ENCODE assay signal across 15 cellular contexts in genomic region chr11:1442163-1442562, GRCh38. TPM values are rescaled to one million over a fixed set of nuclear protein-coding genes. Genes with fewer than 3 reads are reported as not detected.
A peak's percentile ranks its signal among the peaks of the same experiment; 100 is the strongest.
DNase-seq lines count a peak whose midpoint lies in the region; ATAC-seq, FAIRE-seq and TF ChIP-seq lines count a peak whose summit lies in the region.
"Had no signal": no experiment of that assay in that cellular context is flagged by ENCODE, and none has a peak within 500 bp of the region (broad histone marks: within the 10 kb centered on the region; RNA-seq: fewer than 3 reads in every experiment).

No MANE protein-coding gene starts in this region.

- H3K27me3 ChIP-seq in K562 (ENCODE audit: control insufficient read depth in 2 of 2, insufficient read depth in 2 of 2, low read length in 2 of 2): peaks cover 0 to 26% of the 10 kb centered on the region in 2 experiments; a peak in 2 of 5 replicates
- peaks cover 0 to 10% of the 10 kb centered on the region in 2 experiments for H3K27me3 ChIP-seq in mesenchymal stem cell (ENCODE audit: control insufficient read depth in 1 of 2, insufficient read depth in 1 of 2, low read length in 2 of 2)
- H3K27me3 ChIP-seq: BLaER1 had no signal

- H2AFZ ChIP-seq in K562 (ENCODE audit: low read depth, low read length): no peak overlapping the region
- H2AFZ ChIP-seq in mesenchymal stem cell (ENCODE audit: low read depth, low read length): no peak overlapping the region

- no peak overlapping the region for H4K91ac ChIP-seq in mesenchymal stem cell (ENCODE audit: low read length)

- TF ChIP-seq POLR2A in A549 (IDR thresholded peaks at IDR 0.05; ENCODE audit: low read length) (no peak), K562 (conservative IDR thresholded peaks at IDR 0.05) (no peak)

- H3K9me3 ChIP-seq in A549: no peaks in the 10 kb centered on the region
- no peaks in the 10 kb centered on the region for H3K9me3 ChIP-seq in K562 (replicated peaks; ENCODE audit: control insufficient read depth, insufficient read depth, low read depth, low read length)
- no peaks in the 10 kb centered on the region for H3K9me3 ChIP-seq in mesenchymal stem cell (ENCODE audit: control insufficient read depth, low read length)
- H3K9me3 ChIP-seq: ascending aorta, BLaER1 had no signal

- H3K27ac ChIP-seq in A549 (no peak overlapping the region), K562 (ENCODE audit: extremely low read depth, low read depth, low read length) (no peak overlapping the region), mesenchymal stem cell (ENCODE audit: low read length, poor library complexity, severe bottlenecking) (no peak overlapping the region)
- H3K27ac ChIP-seq: ascending aorta, BLaER1 had no signal

- H2AK5ac ChIP-seq in mesenchymal stem cell (ENCODE audit: low read length, severe bottlenecking): no peak overlapping the region

- H3K4me2 ChIP-seq in A549 (no peak overlapping the region), K562 (ENCODE audit: insufficient read depth, low read length) (no peak overlapping the region), mesenchymal stem cell (ENCODE audit: low read length, poor library complexity, severe bottlenecking) (no peak overlapping the region)
- H3K4me2 ChIP-seq: BLaER1 had no signal

- H2BK15ac ChIP-seq in mesenchymal stem cell (ENCODE audit: low read depth, poor library complexity, severe bottlenecking): no peak overlapping the region

- no peak overlapping the region for H3K4me3 ChIP-seq in A549
- H3K4me3 ChIP-seq in K562: no peak overlapping the region
- no peak overlapping the region for H3K4me3 ChIP-seq in mesenchymal stem cell (ENCODE audit: insufficient read depth in 1 of 2, low read depth in 1 of 2, low read length in 2 of 2)
- H3K4me3 ChIP-seq: ascending aorta, BLaER1 had no signal

- H2BK120ac ChIP-seq in mesenchymal stem cell (ENCODE audit: low read depth, low read length): no peak overlapping the region

- peaks cover 9% of the 10 kb centered on the region; the same call in 1 of the 2 replicates for H4K20me1 ChIP-seq in K562 (replicated peaks; ENCODE audit: control insufficient read depth, insufficient read depth, low read length)

- TF ChIP-seq RAD21 in A549 (conservative IDR thresholded peaks at IDR 0.05 in 1 of 2, IDR thresholded peaks at IDR 0.05 in 1 of 2): no peak
- TF ChIP-seq RAD21 in K562 (CRISPR knock-in tag; conservative IDR thresholded peaks at IDR 0.05 in 1 of 2, IDR thresholded peaks at IDR 0.05 in 1 of 2): no peak

- intact Hi-C loops in K562 (cut with micrococcal nuclease): no loop called here

- CTCF ChIA-PET in A549 (lab: Yijun Ruan, JAX): no interaction called here
- CTCF ChIA-PET in K562 (lab: Yijun Ruan, JAX; ENCODE audit: low intra/inter-chr PET ratio): no interaction called here

- no peaks in the 10 kb centered on the region for H3K9me1 ChIP-seq in K562 (ENCODE audit: control insufficient read depth, insufficient read depth, low read length)

- H3K14ac ChIP-seq in mesenchymal stem cell (ENCODE audit: low read length in 2 of 2): no peak overlapping the region

- no peak for FAIRE-seq in A549 (lab: Jason Lieb, UNC)
- FAIRE-seq in K562 (lab: Jason Lieb, UNC): peak; percentile 42

- H3K4ac ChIP-seq in mesenchymal stem cell (ENCODE audit: low read depth in 1 of 2, low read length in 2 of 2): no peak overlapping the region

- H3K23ac ChIP-seq in mesenchymal stem cell (ENCODE audit: low read length in 2 of 2): no peak overlapping the region

- H2BK12ac ChIP-seq in mesenchymal stem cell (ENCODE audit: low read length in 2 of 2): no peak overlapping the region

- H3K79me2 ChIP-seq in K562 (ENCODE audit: control insufficient read depth, insufficient read depth, low read length): no peaks in the 10 kb centered on the region

- no TSS peak for BruUV-seq in K562 (replicated peaks; lab: Mats Ljungman, UMichigan)

- no peak overlapping the region for H3K18ac ChIP-seq in mesenchymal stem cell (ENCODE audit: low read depth in 1 of 2, low read length in 2 of 2)

- no peak for TF ChIP-seq CTCF in A549 (IDR thresholded peaks at IDR 0.05)
- no peak for TF ChIP-seq CTCF in GM13977 (IDR thresholded peaks at IDR 0.05; ENCODE audit: extremely low read depth, insufficient read depth, missing control alignments)
- no peak for TF ChIP-seq CTCF in K562 (IDR thresholded peaks at IDR 0.05 in 2 of 3, conservative IDR thresholded peaks at IDR 0.05 in 1 of 3; ENCODE audit: insufficient read depth in 2 of 3, low read depth in 1 of 3, low read length in 3 of 3)

- no peaks in the 10 kb centered on the region for H3K79me1 ChIP-seq in mesenchymal stem cell (replicated peaks; ENCODE audit: low read length, poor library complexity, severe bottlenecking)

- POLR2A ChIA-PET in A549 (lab: Yijun Ruan, JAX): no interaction called here
- POLR2A ChIA-PET in K562 (lab: Yijun Ruan, JAX): interaction anchor here (0.7 kb wide), 1 partner anchor 58 kb away, joined by 3 read pairs; no protein-coding TSS in a partner anchor

- DNase-seq in A549 (ENCODE audit: low read depth in 1 of 2, low spot score in 1 of 2): peak; percentile 42 to 51
- DNase-seq in GM13977 (ENCODE audit: low spot score): peak; percentile 65
- peak in 3 of 4 experiments; percentile 53 to 77 (median 60) for DNase-seq in K562 (ENCODE audit: extremely low read depth in 1 of 4, low spot score in 3 of 4)
- DNase-seq in left lobe of liver (ENCODE audit: low spot score): no peak
- DNase-seq in LoVo (ENCODE audit: low spot score): no peak
- DNase-seq in mesenchymal stem cell: no peak
- no peak for DNase-seq in NCI-H1105 (lab: John Stamatoyannopoulos, UW)
- DNase-seq: activated CD8-positive, alpha-beta memory T cell treated with anti-CD3 and anti-CD28 coated beads for 24 hours; activated effector memory CD4-positive, alpha-beta T cell treated with Interleukin-2 at 50 U/mL for 16 hours; DMS79 treated with DMSO at 0.1 percent for 48 hours; effector CD4-positive, alpha-beta T cell; NCI-H2171 had no signal

- no peak for TF ChIP-seq EP300 in A549 (IDR thresholded peaks at IDR 0.05)
- no peak for TF ChIP-seq EP300 in K562 (IDR thresholded peaks at IDR 0.05; ENCODE audit: low read length)

- H3K36me3 ChIP-seq in K562 (ENCODE audit: control insufficient read depth, insufficient read depth, low read length) (no peaks in the 10 kb centered on the region), mesenchymal stem cell (ENCODE audit: control insufficient read depth in 1 of 2, insufficient read depth in 2 of 2, low read depth in 1 of 2, low read length in 2 of 2) (no peaks in the 10 kb centered on the region)
- H3K36me3 ChIP-seq: ascending aorta, BLaER1 had no signal

- H3K4me1 ChIP-seq in A549 (peaks cover 4% of the 10 kb centered on the region; the same call in 1 of the 3 replicates), K562 (replicated peaks in 1 of 2; ENCODE audit: control insufficient read depth in 2 of 2, insufficient read depth in 2 of 2, low read length in 2 of 2) (peaks cover 0 to 60% of the 10 kb centered on the region in 2 experiments; a peak in 3 of 5 replicates), mesenchymal stem cell (ENCODE audit: control insufficient read depth, insufficient read depth, low read depth, low read length) (peaks cover 9% of the 10 kb centered on the region)
- H3K4me1 ChIP-seq: ascending aorta had no signal

- H4K8ac ChIP-seq in mesenchymal stem cell (ENCODE audit: low read length): no peak overlapping the region

- no peak overlapping the region for H3K9ac ChIP-seq in K562 (ENCODE audit: insufficient read depth in 1 of 2, low read depth in 2 of 2, low read length in 2 of 2)
- H3K9ac ChIP-seq in mesenchymal stem cell (ENCODE audit: low read length): no peak overlapping the region
- H3K9ac ChIP-seq: BLaER1 had no signal

- H2BK5ac ChIP-seq in mesenchymal stem cell (ENCODE audit: low read depth, low read length, poor library complexity, severe bottlenecking): no peak overlapping the region

- in situ Hi-C loops in GM13977 (cut with MboI; ENCODE audit: low pct_unique_long_range_greater_than_20kb, low sequenced_read_pairs, unreplicated experiment) (no loop called here), K562 (cut with MboI) (no loop called here)

- 75% methylated on average over 9 of the region's 9 CpGs for WGBS in A549 (ENCODE audit: missing lambda C conversion rate)
- WGBS in K562 (ENCODE audit: insufficient coverage, low coverage, missing lambda C conversion rate): 14% methylated on average over 8 of the region's 9 CpGs
- WGBS in mesenchymal stem cell: 57% methylated on average over 8 of the region's 9 CpGs

- ATAC-seq in A549 (peak in 1 of 2 experiments; percentile 38; a peak in 3 of 6 replicates), K562 (peak; percentile 19; the same call in 1 of the 3 replicates), left lobe of liver (peak; percentile 52), HG02571 (IDR thresholded peaks at IDR 0.05; ENCODE audit: unreplicated experiment) (no peak)

RNA-seq across cellular contexts. Expression of gene MOB2, which starts 44.4 kb away (rescaled TPM):
- polyA plus RNA-seq in A549 (2011; rRNA removed) (25.4 and 32.0 TPM in 2 replicates), A549 (2017; fragmentation: RNase III; extraction: RNeasy Plus Mini Kit Qiagen cat#74134 plus additional on column Dnase treatment) (31.9 to 38.2 TPM (median 35.2 TPM) in 3 replicates), K562 (2011; rRNA removed) (30.4 and 33.3 TPM in 2 replicates), K562 (2014; fragmentation: Illumina TruSeq; extraction: Trizol) (36.8 and 46.3 TPM in 2 replicates), K562 (2014; fragmentation: Nextera tagmentation; extraction: Ambion mirVana) (under 1 TPM; 0.17 to 0.41 TPM), K562 (2014; rRNA removed) (24.3 and 27.5 TPM in 2 replicates)
- 51.7 and 62.0 TPM in 2 replicates for polyA plus RNA-seq in A549 (2012; cell fraction: cytosol; rRNA removed)
- 69.0 and 70.7 TPM in 2 replicates for polyA plus RNA-seq in A549 (2012; cell fraction: nucleus; rRNA removed)
- polyA minus RNA-seq in A549 (2011; rRNA and poly(A)+ RNA removed): 31.3 and 40.1 TPM in 2 replicates
- 14.8 and 29.8 TPM in 2 replicates for total RNA-seq in K562 (2011; cell fraction: chromatin; rRNA removed; ENCODE audit: low replicate concordance)
- total RNA-seq in K562 (2011; cell fraction: nucleolus; rRNA removed): 29.5 and 31.0 TPM in 2 replicates
- 17.6 and 19.9 TPM in 2 replicates for total RNA-seq in K562 (2011; cell fraction: nucleoplasm; rRNA removed)
- total RNA-seq in K562 (2014; rRNA removed) (18.9 and 19.1 TPM in 2 replicates), K562 (2014; rRNA removed; fragmentation: Illumina TruSeq; extraction: Trizol) (9.0 and 16.7 TPM in 2 replicates), K562 (2015; rRNA removed; fragmentation: Illumina TruSeq; extraction: Trizol) (18.9 and 19.2 TPM in 2 replicates), K562 (2021) (23.6 and 24.9 TPM in 2 replicates), left lobe of liver (12.6 TPM)
- 32.0 and 48.0 TPM in 2 replicates for polyA plus RNA-seq in K562 (2011; cell fraction: cytosol; rRNA removed)
- polyA plus RNA-seq in K562 (2011; cell fraction: nucleus; rRNA removed): 38.7 and 62.4 TPM in 2 replicates
- polyA plus RNA-seq in K562 (2012): 19.2 and 26.7 TPM in 2 replicates
- 16.6 and 22.5 TPM in 2 replicates for polyA minus RNA-seq in K562 (2011; rRNA and poly(A)+ RNA removed)
- 10.3 and 13.7 TPM in 2 replicates for polyA minus RNA-seq in K562 (2011; cell fraction: cytosol; rRNA and poly(A)+ RNA removed)
- 7.5 and 12.7 TPM in 2 replicates for polyA minus RNA-seq in K562 (2011; cell fraction: nucleus; rRNA and poly(A)+ RNA removed)
- polyA plus RNA-seq in mesenchymal stem cell (2013, experiment 1 of 2): 10.6 TPM
- 10.7 TPM for polyA plus RNA-seq in mesenchymal stem cell (2013, experiment 2 of 2)

RNA-seq across cellular contexts. Expression of gene BRSK2, which starts 52.4 kb away (rescaled TPM):
- polyA plus RNA-seq in A549 (2011; rRNA removed) (2.7 and 3.8 TPM in 2 replicates), A549 (2017; fragmentation: RNase III; extraction: RNeasy Plus Mini Kit Qiagen cat#74134 plus additional on column Dnase treatment) (9.1 to 10.1 TPM (median 9.7 TPM) in 3 replicates), K562 (2011; rRNA removed) (0.14 and 0.24 TPM in 2 replicates), K562 (2014; fragmentation: Illumina TruSeq; extraction: Trizol) (0.06 and 0.44 TPM in 2 replicates), K562 (2014; fragmentation: Nextera tagmentation; extraction: Ambion mirVana) (not detected), K562 (2014; rRNA removed) (0.46 and 0.52 TPM in 2 replicates)
- polyA plus RNA-seq in A549 (2012; cell fraction: cytosol; rRNA removed): 8.3 and 11.0 TPM in 2 replicates
- polyA plus RNA-seq in A549 (2012; cell fraction: nucleus; rRNA removed): 22.9 and 27.9 TPM in 2 replicates
- 2.6 and 4.3 TPM in 2 replicates for polyA minus RNA-seq in A549 (2011; rRNA and poly(A)+ RNA removed)
- total RNA-seq in K562 (2011; cell fraction: chromatin; rRNA removed; ENCODE audit: low replicate concordance): 0.84 and 4.1 TPM in 2 replicates
- 1.8 and 2.1 TPM in 2 replicates for total RNA-seq in K562 (2011; cell fraction: nucleolus; rRNA removed)
- total RNA-seq in K562 (2011; cell fraction: nucleoplasm; rRNA removed): 0.84 and 1.2 TPM in 2 replicates
- total RNA-seq in K562 (2014; rRNA removed) (not detected in 2 replicates), K562 (2014; rRNA removed; fragmentation: Illumina TruSeq; extraction: Trizol) (not detected in 2 replicates), K562 (2015; rRNA removed; fragmentation: Illumina TruSeq; extraction: Trizol) (0.19 TPM in 1 of 2 replicates, not detected in the other), K562 (2021) (0.22 TPM in 2 replicates), left lobe of liver (0.18 TPM)
- 0.34 and 0.55 TPM in 2 replicates for polyA plus RNA-seq in K562 (2011; cell fraction: cytosol; rRNA removed)
- 0.65 and 2.2 TPM in 2 replicates for polyA plus RNA-seq in K562 (2011; cell fraction: nucleus; rRNA removed)
- polyA plus RNA-seq in K562 (2012): 0.18 and 0.24 TPM in 2 replicates
- 0.39 TPM in 1 of 2 replicates, not detected in the other for polyA minus RNA-seq in K562 (2011; rRNA and poly(A)+ RNA removed)
- not detected in 2 replicates for polyA minus RNA-seq in K562 (2011; cell fraction: cytosol; rRNA and poly(A)+ RNA removed)
- polyA minus RNA-seq in K562 (2011; cell fraction: nucleus; rRNA and poly(A)+ RNA removed): 0.56 and 1.2 TPM in 2 replicates
- 1.2 TPM for polyA plus RNA-seq in mesenchymal stem cell (2013, experiment 1 of 2)
- 0.77 TPM for polyA plus RNA-seq in mesenchymal stem cell (2013, experiment 2 of 2)

Comparison
In these comparisons a context has a peak if more than half of its experiments do, and no peak if none do; other contexts are left out.
1. DNase-seq: peak in A549 (2 of 2), GM13977 (single experiment) and K562 (3 of 4); none in left lobe of liver (single experiment), LoVo (single experiment), mesenchymal stem cell (single experiment) and NCI-H1105 (single experiment).